In the genomic region with DNA sequence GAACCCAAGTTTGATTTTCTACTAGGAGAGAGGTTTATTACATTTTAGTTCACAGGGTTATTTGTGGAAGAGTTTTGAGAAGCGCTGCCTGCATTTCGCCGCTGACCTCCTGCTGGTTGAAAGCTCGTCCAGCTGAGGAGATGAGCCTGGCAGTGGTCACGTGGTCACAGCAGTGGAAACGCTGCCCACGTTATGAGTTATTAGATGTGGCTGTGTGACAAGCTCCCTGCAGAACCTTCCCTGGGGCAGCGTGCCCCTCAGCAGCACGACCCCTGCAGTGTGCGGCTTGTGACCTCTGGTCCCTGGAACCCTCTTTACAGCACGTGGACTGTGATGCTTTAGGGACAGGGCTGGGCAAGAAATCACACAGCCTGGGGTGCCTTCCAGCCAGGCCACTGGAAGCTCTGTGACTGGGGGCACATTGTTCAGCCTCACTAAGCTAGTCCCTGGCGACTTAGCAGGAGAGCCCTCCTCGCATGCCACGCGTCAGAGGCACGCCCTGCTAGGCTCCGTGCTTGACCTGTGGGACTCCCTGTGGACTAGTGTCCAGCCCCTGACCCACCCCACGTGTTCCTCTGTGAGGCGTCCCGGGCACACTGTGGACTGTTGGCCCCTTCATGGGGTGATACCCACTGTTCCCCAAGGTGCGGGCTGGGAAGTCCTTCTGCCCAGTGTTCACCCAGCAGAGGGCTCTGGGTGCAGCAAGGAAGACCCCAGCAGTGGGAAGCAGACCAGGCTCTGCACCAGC, we compare ENCODE assay signal across 25 cellular contexts.
A peak's percentile ranks its signal among the peaks of the same experiment; 100 is the strongest.
DNase-seq lines count a peak whose midpoint lies in the region; TF ChIP-seq lines count a peak whose summit lies in the region.
"Had no signal": no experiment of that assay in that cellular context is flagged by ENCODE, and none has a peak within 500 bp of the region (broad histone marks: within the 10 kb centered on the region; RNA-seq: fewer than 3 reads in every experiment).

No MANE protein-coding gene starts in this region.

- H4K20me1 ChIP-seq in BLaER1 treated with 17β-estradiol and CSF1 and Interleukin-3, amounts not matched to agents 10 nM and 100 nM = peaks cover 0 to 31% (median 10%) of the 10 kb centered on the region in 11 experiments; a peak in 10 of 22 replicates

- peaks cover 0 to 33% (median 19%) of the 10 kb centered on the region in 10 experiments; a peak in 17 of 20 replicates for H3K4me1 ChIP-seq in BLaER1 treated with 17β-estradiol and CSF1 and Interleukin-3, amounts not matched to agents 10 nM and 100 nM
- H3K4me1 ChIP-seq: right atrium auricular region, SJCRH30, spleen had no signal

- no peak overlapping the region; a peak in 1 of 22 replicates for H3K9ac ChIP-seq in BLaER1 treated with 17β-estradiol and CSF1 and Interleukin-3, amounts not matched to agents 10 nM and 100 nM

- no peaks in the 10 kb centered on the region for H3K9me3 ChIP-seq in BLaER1 treated with 17β-estradiol and CSF1 and Interleukin-3, amounts not matched to agents 10 nM and 100 nM (replicated peaks in 1 of 11)
- H3K9me3 ChIP-seq: mucosa of descending colon, pancreas, right atrium auricular region, SJCRH30, spleen had no signal

- peaks cover 3% of the 10 kb centered on the region for H3K4me1 Mint-ChIP-seq in glutamatergic neuron (ENCODE audit: low read depth, unreplicated experiment)
- H3K4me1 Mint-ChIP-seq: activated CD4-positive, alpha-beta memory T cell treated with anti-CD3 and anti-CD28 coated beads, Interleukin-2, amount 10 ng/mL, durations not matched to agents 7 days and 5 days; stimulated activated naive CD8-positive, alpha-beta T cell treated with anti-CD3 and anti-CD28 coated beads, Interleukin-15, amount 100 ng/mL, for 72 hours had no signal

- H3K36me3 ChIP-seq in BLaER1 treated with 17β-estradiol and CSF1 and Interleukin-3, amounts not matched to agents 10 nM and 100 nM = peaks cover 0 to 51% (median 17%) of the 10 kb centered on the region in 11 experiments; a peak in 11 of 22 replicates
- H3K36me3 ChIP-seq: pancreas, right atrium auricular region, SJCRH30 had no signal

- H3K27ac Mint-ChIP-seq in glutamatergic neuron (ENCODE audit: unreplicated experiment) = peak overlapping the region; percentile 10
- H3K27ac Mint-ChIP-seq: activated CD4-positive, alpha-beta memory T cell treated with anti-CD3 and anti-CD28 coated beads, Interleukin-2, amount 10 ng/mL, durations not matched to agents 7 days and 5 days; activated T-helper 2 cell treated with anti-CD3 and anti-CD28 coated beads, Interferon-gamma antibody, Interleukin-2, Interleukin-4, amounts not matched to agents 10 μg/mL and 5 μg/mL and 100 μg/mL, durations not matched to agents 14 hours and 24 hours and 36 hours had no signal

- no peak overlapping the region for H3K27ac ChIP-seq in BLaER1 treated with 17β-estradiol and CSF1 and Interleukin-3, amounts not matched to agents 10 nM and 100 nM
- H3K27ac ChIP-seq: pancreas, right atrium auricular region, SJCRH30, spleen had no signal

- H3K4me3 ChIP-seq in BLaER1 treated with 17β-estradiol and CSF1 and Interleukin-3, amounts not matched to agents 10 nM and 100 nM = no peak overlapping the region
- no peak overlapping the region for H3K4me3 ChIP-seq in astrocyte of the spinal cord (ENCODE audit: low read depth, low read length)
- H3K4me3 ChIP-seq: mucosa of descending colon, pancreas, right atrium auricular region, SJCRH30, spleen had no signal

- peaks cover 8% of the 10 kb centered on the region for H3K27me3 Mint-ChIP-seq in glutamatergic neuron (ENCODE audit: unreplicated experiment)
- H3K27me3 Mint-ChIP-seq: activated CD4-positive, alpha-beta memory T cell treated with anti-CD3 and anti-CD28 coated beads, Interleukin-2, amount 10 ng/mL, durations not matched to agents 7 days and 5 days; stimulated activated naive CD8-positive, alpha-beta T cell treated with anti-CD3 and anti-CD28 coated beads, Interleukin-15, amount 100 ng/mL, for 72 hours had no signal

- no peaks in the 10 kb centered on the region for H3K36me3 Mint-ChIP-seq in glutamatergic neuron (ENCODE audit: unreplicated experiment)
- H3K36me3 Mint-ChIP-seq: activated naive CD4-positive, alpha-beta T cell treated with anti-CD3 and anti-CD28 coated beads, Interleukin-2, amount 50 U/mL, for 72 hours; natural killer cell had no signal

- no peaks in the 10 kb centered on the region for H3K27me3 ChIP-seq in BLaER1 treated with 17β-estradiol and CSF1 and Interleukin-3, amounts not matched to agents 10 nM and 100 nM
- H3K27me3 ChIP-seq: pancreas, right atrium auricular region, SJCRH30, spleen had no signal

- peaks cover 15% of the 10 kb centered on the region for H3K9me3 Mint-ChIP-seq in glutamatergic neuron (ENCODE audit: unreplicated experiment)
- H3K9me3 Mint-ChIP-seq: activated CD4-positive, alpha-beta memory T cell treated with anti-CD3 and anti-CD28 coated beads, Interleukin-2, amount 10 ng/mL, durations not matched to agents 7 days and 5 days; activated naive CD4-positive, alpha-beta T cell treated with anti-CD3 and anti-CD28 coated beads, Interleukin-2, amount 50 U/mL, for 72 hours; activated T-helper 2 cell treated with anti-CD3 and anti-CD28 coated beads, Interferon-gamma antibody, Interleukin-2, Interleukin-4, amounts not matched to agents 10 μg/mL and 5 μg/mL and 100 μg/mL, durations not matched to agents 14 hours and 24 hours and 36 hours; natural killer cell; stimulated activated naive CD8-positive, alpha-beta T cell treated with anti-CD3 and anti-CD28 coated beads, Interleukin-15, amount 100 ng/mL, for 72 hours had no signal

- peak; percentile 25 for DNase-seq in astrocyte of the spinal cord (ENCODE audit: low read depth, low spot score)
- DNase-seq in glutamatergic neuron = no peak
- DNase-seq in retina = peak; percentile 80
- DNase-seq in NCI-H2171 (lab: John Stamatoyannopoulos, UW) = no peak
- DNase-seq in islet precursor cell = no peak
- DNase-seq in DMS153 (lab: John Stamatoyannopoulos, UW) = no peak
- no peak for DNase-seq in activated CD4-positive, CD25-positive, alpha-beta regulatory T cell treated with anti-CD3 and anti-CD28 coated beads, Interleukin-2, amount 50 U/mL, for 72 hours
- DNase-seq: activated CD4-positive, alpha-beta memory T cell treated with anti-CD3 and anti-CD28 coated beads, Interleukin-2, amount 10 ng/mL, durations not matched to agents 7 days and 5 days; cortex of kidney; effector memory CD4-positive, alpha-beta T cell; erythroblast; natural killer cell; NCI-H1048; NCI-H1694 treated with DMSO at 0.1 percent for 48 hours; SJCRH30; spleen; stimulated activated CD4-positive, alpha-beta T cell treated with anti-CD3 and anti-CD28 coated beads, Interleukin-2, amount 100 ng/mL, for 24 hours; stimulated activated naive CD8-positive, alpha-beta T cell treated with anti-CD3 and anti-CD28 coated beads, Interleukin-15, amount 100 ng/mL, for 72 hours; SW 1271 had no signal

- in situ Hi-C loops in astrocyte of the spinal cord (cut with HindIII; ENCODE audit: low sequenced_read_pairs) = no loop called here

- no peak overlapping the region for H3K4me3 Mint-ChIP-seq in glutamatergic neuron (ENCODE audit: unreplicated experiment)
- H3K4me3 Mint-ChIP-seq: activated CD4-positive, alpha-beta memory T cell treated with anti-CD3 and anti-CD28 coated beads, Interleukin-2, amount 10 ng/mL, durations not matched to agents 7 days and 5 days; natural killer cell; stimulated activated naive CD8-positive, alpha-beta T cell treated with anti-CD3 and anti-CD28 coated beads, Interleukin-15, amount 100 ng/mL, for 72 hours had no signal

- TF ChIP-seq CTCF in astrocyte of the spinal cord (IDR thresholded peaks at IDR 0.05; ENCODE audit: low read depth, low read length) (no peak), glutamatergic neuron (IDR thresholded peaks at IDR 0.05; ENCODE audit: partially characterized antibody, unreplicated experiment) (no peak)

- H3K4me2 ChIP-seq in BLaER1 treated with 17β-estradiol and CSF1 and Interleukin-3, amounts not matched to agents 10 nM and 100 nM = peak overlapping the region in 7 of 11 experiments; percentile 18 to 55 (median 41); a peak in 12 of 22 replicates

Comparison
In these comparisons a context has a peak if more than half of its experiments do, and no peak if none do; other contexts are left out.
1. DNase-seq: peak in astrocyte of the spinal cord (single experiment) and retina (single experiment); none in glutamatergic neuron (single experiment), NCI-H2171 (single experiment), islet precursor cell (single experiment), DMS153 (single experiment) and activated CD4-positive, CD25-positive, alpha-beta regulatory T cell treated with anti-CD3 and anti-CD28 coated beads, Interleukin-2, amount 50 U/mL, for 72 hours (single experiment).